Comparison of ENCODE assay signal across 1 cellular context in the genomic region with DNA sequence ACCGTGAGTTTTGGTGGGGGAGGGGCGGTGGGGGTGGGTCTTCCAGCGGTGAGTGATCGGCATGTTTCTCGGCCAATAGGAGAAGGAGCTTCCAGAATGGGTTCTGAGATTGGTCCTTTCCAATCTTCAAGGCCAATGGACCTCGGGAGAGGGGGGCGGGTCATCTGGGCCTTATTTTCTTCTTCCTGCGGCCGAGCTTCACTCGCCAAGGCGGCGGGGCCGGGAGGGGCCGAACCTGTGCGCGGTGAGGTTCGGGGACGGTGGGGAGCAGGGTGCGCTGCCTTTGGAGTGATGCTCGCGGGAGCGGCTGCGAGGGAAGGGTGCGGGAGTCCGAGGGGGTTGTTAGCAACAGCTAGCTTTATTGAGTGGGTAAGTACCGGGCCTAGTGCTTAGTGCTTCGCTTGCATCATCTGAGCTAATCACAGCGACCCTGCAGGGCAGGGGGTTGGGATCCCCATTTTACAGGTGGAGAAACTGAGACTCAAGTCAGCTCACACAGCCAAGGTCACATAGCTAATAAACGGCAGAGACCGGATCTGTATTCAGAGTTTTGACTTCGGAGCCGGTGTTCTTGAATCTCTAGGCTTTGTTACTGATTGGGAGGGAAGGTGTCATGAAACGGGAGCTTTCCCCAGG.
A peak's percentile ranks its signal among the peaks of the same experiment; 100 is the strongest.
TF ChIP-seq lines count a peak whose summit lies in the region.

No MANE protein-coding gene starts in this region.

TF ChIP-seq in HepG2, 621 proteins besides CTCF, POLR2A, EP300 and RAD21 (continued from another document and continues in another):
- TF ChIP-seq, protein P1, sequence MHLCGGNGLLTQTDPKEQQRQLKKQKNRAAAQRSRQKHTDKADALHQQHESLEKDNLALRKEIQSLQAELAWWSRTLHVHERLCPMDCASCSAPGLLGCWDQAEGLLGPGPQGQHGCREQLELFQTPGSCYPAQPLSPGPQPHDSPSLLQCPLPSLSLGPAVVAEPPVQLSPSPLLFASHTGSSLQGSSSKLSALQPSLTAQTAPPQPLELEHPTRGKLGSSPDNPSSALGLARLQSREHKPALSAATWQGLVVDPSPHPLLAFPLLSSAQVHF (CRISPR knock-in tag; IDR thresholded peaks at IDR 0.05) = no peak
- TF ChIP-seq NFAT5 (CRISPR knock-in tag; IDR thresholded peaks at IDR 0.05) = no peak; the same call in 1 of the 2 replicates
- TF ChIP-seq ZNF33A (CRISPR knock-in tag; IDR thresholded peaks at IDR 0.05; ENCODE audit: borderline replicate concordance) = no peak
- TF ChIP-seq ZSCAN31 (CRISPR knock-in tag; IDR thresholded peaks at IDR 0.05; ENCODE audit: low read depth) = peak; percentile 50; the same call in 1 of the 2 replicates
- no peak for TF ChIP-seq ZFP37 (CRISPR knock-in tag; IDR thresholded peaks at IDR 0.05; ENCODE audit: borderline replicate concordance)
- TF ChIP-seq, protein P2, sequence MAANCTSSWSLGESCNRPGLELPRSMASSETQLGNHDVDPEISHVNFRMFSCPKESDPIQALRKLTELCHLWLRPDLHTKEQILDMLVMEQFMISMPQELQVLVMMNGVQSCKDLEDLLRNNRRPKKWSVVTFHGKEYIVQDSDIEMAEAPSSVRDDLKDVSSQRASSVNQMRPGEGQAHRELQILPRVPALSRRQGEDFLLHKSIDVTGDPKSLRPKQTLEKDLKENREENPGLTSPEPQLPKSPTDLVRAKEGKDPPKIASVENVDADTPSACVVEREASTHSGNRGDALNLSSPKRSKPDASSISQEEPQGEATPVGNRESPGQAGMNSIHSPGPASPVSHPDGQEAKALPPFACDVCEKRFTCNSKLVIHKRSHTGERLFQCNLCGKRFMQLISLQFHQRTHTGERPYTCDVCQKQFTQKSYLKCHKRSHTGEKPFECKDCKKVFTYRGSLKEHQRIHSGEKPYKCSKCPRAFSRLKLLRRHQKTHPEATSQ (CRISPR knock-in tag; IDR thresholded peaks at IDR 0.05; ENCODE audit: borderline replicate concordance) = no peak
- no peak for TF ChIP-seq ZNF382 (CRISPR knock-in tag; IDR thresholded peaks at IDR 0.05; ENCODE audit: borderline replicate concordance)
- TF ChIP-seq SP5 (CRISPR knock-in tag; IDR thresholded peaks at IDR 0.05; ENCODE audit: borderline replicate concordance, low read depth) = 0 out of 2 replicates have a peak, but pooled peaks have one; percentile 19
- TF ChIP-seq, protein P3, sequence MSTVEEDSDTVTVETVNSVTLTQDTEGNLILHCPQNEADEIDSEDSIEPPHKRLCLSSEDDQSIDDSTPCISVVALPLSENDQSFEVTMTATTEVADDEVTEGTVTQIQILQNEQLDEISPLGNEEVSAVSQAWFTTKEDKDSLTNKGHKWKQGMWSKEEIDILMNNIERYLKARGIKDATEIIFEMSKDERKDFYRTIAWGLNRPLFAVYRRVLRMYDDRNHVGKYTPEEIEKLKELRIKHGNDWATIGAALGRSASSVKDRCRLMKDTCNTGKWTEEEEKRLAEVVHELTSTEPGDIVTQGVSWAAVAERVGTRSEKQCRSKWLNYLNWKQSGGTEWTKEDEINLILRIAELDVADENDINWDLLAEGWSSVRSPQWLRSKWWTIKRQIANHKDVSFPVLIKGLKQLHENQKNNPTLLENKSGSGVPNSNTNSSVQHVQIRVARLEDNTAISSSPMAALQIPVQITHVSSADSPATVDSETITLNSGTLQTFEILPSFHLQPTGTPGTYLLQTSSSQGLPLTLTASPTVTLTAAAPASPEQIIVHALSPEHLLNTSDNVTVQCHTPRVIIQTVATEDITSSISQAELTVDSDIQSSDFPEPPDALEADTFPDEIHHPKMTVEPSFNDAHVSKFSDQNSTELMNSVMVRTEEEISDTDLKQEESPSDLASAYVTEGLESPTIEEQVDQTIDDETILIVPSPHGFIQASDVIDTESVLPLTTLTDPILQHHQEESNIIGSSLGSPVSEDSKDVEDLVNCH (CRISPR knock-in tag; IDR thresholded peaks at IDR 0.05) = no peak
- peak; percentile 49; the same call in 1 of the 2 replicates for TF ChIP-seq ZNF431 (CRISPR knock-in tag; IDR thresholded peaks at IDR 0.05; ENCODE audit: borderline replicate concordance, low read depth)
- TF ChIP-seq ZNF609 (CRISPR knock-in tag; IDR thresholded peaks at IDR 0.05; ENCODE audit: borderline replicate concordance) = peak; percentile 43; the same call in 1 of the 2 replicates
- TF ChIP-seq RFXAP (CRISPR knock-in tag; IDR thresholded peaks at IDR 0.05; ENCODE audit: borderline replicate concordance) = no peak
- peak; percentile 29; the same call in 1 of the 2 replicates for TF ChIP-seq ZBTB49 (CRISPR knock-in tag; IDR thresholded peaks at IDR 0.05; ENCODE audit: borderline replicate concordance)
- TF ChIP-seq ZNF446 (CRISPR knock-in tag; IDR thresholded peaks at IDR 0.05) = peak; percentile 72; the same call in 1 of the 2 replicates
- TF ChIP-seq ZNF75D (CRISPR knock-in tag; IDR thresholded peaks at IDR 0.05; ENCODE audit: borderline replicate concordance) = no peak
- TF ChIP-seq, protein P4, sequence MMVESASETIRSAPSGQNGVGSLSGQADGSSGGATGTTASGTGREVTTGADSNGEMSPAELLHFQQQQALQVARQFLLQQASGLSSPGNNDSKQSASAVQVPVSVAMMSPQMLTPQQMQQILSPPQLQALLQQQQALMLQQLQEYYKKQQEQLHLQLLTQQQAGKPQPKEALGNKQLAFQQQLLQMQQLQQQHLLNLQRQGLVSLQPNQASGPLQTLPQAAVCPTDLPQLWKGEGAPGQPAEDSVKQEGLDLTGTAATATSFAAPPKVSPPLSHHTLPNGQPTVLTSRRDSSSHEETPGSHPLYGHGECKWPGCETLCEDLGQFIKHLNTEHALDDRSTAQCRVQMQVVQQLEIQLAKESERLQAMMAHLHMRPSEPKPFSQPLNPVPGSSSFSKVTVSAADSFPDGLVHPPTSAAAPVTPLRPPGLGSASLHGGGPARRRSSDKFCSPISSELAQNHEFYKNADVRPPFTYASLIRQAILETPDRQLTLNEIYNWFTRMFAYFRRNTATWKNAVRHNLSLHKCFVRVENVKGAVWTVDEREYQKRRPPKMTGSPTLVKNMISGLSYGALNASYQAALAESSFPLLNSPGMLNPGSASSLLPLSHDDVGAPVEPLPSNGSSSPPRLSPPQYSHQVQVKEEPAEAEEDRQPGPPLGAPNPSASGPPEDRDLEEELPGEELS (CRISPR knock-in tag; IDR thresholded peaks at IDR 0.05) = no peak
- no peak for TF ChIP-seq JARID2 (CRISPR knock-in tag; IDR thresholded peaks at IDR 0.05; ENCODE audit: insufficient replicate concordance)
